Comparison of ENCODE assay signal across 1 cellular context in genomic region chr17:82051776-82052637, GRCh38.
TF ChIP-seq lines count a peak whose summit lies in the region.

GPS1 (plus strand) TSS chr17:82051898; CDS start chr17:82051932, 34 bp downstream.
A gene with protein sequence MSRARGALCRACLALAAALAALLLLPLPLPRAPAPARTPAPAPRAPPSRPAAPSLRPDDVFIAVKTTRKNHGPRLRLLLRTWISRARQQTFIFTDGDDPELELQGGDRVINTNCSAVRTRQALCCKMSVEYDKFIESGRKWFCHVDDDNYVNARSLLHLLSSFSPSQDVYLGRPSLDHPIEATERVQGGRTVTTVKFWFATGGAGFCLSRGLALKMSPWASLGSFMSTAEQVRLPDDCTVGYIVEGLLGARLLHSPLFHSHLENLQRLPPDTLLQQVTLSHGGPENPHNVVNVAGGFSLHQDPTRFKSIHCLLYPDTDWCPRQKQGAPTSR (minus strand): TSS chr17:82051811. CDS start chr17:82051766, 45 bp downstream.

TF ChIP-seq in HepG2, 621 proteins besides CTCF, POLR2A, EP300 and RAD21 (continues in another document):
- TF ChIP-seq AKNA (CRISPR knock-in tag; IDR thresholded peaks at IDR 0.05; ENCODE audit: borderline replicate concordance) (no peak), MED13 (CRISPR knock-in tag; IDR thresholded peaks at IDR 0.05) (0 out of 2 replicates have a peak, but pooled peaks have one; percentile 3), TBX3 (IDR thresholded peaks at IDR 0.05; ENCODE audit: borderline replicate concordance) (no peak), MXD3 (CRISPR knock-in tag; IDR thresholded peaks at IDR 0.05) (peak; percentile 71), HES4 (CRISPR knock-in tag; IDR thresholded peaks at IDR 0.05; ENCODE audit: borderline replicate concordance) (peak; percentile 62; the same call in 1 of the 2 replicates), NR2F6 (IDR thresholded peaks at IDR 0.05) (no peak), NR2F6 (CRISPR knock-in tag; IDR thresholded peaks at IDR 0.05) (peak; percentile 33; the same call in 1 of the 2 replicates), POGZ (CRISPR knock-in tag; IDR thresholded peaks at IDR 0.05) (no peak), ZBTB33 (CRISPR knock-in tag; IDR thresholded peaks at IDR 0.05) (no peak), YEATS4 (CRISPR knock-in tag; IDR thresholded peaks at IDR 0.05; ENCODE audit: borderline replicate concordance) (peak; percentile 34; the same call in 1 of the 2 replicates), SSRP1 (CRISPR knock-in tag; IDR thresholded peaks at IDR 0.05) (no peak), ZNF160 (CRISPR knock-in tag; IDR thresholded peaks at IDR 0.05) (no peak; the same call in 1 of the 2 replicates), BORCS8-MEF2B (CRISPR knock-in tag; IDR thresholded peaks at IDR 0.05) (peak; percentile 3; the same call in 1 of the 2 replicates), RXRB (CRISPR knock-in tag; IDR thresholded peaks at IDR 0.05; ENCODE audit: borderline replicate concordance) (no peak), ZNF430 (CRISPR knock-in tag; IDR thresholded peaks at IDR 0.05) (no peak), SALL1 (CRISPR knock-in tag; IDR thresholded peaks at IDR 0.05) (peak; percentile 31; the same call in 1 of the 2 replicates), GABPA (IDR thresholded peaks at IDR 0.05; ENCODE audit: low read depth, low read length) (no peak), GABPA (CRISPR knock-in tag; IDR thresholded peaks at IDR 0.05; ENCODE audit: low read depth) (peak; percentile 88), RFXANK (CRISPR knock-in tag; IDR thresholded peaks at IDR 0.05) (0 out of 2 replicates have a peak, but pooled peaks have one; percentile 38), FOXK1 (CRISPR knock-in tag; IDR thresholded peaks at IDR 0.05; ENCODE audit: borderline replicate concordance, low read depth) (peak; percentile 41; the same call in 1 of the 2 replicates), KDM5A (IDR thresholded peaks at IDR 0.05; ENCODE audit: borderline replicate concordance, low read length) (peak; percentile 62), ZNF710 (CRISPR knock-in tag; IDR thresholded peaks at IDR 0.05; ENCODE audit: borderline replicate concordance) (no peak), MYC (CRISPR knock-in tag; IDR thresholded peaks at IDR 0.05; ENCODE audit: borderline replicate concordance) (peak; percentile 34; the same call in 1 of the 2 replicates)
- TF ChIP-seq, protein P1, sequence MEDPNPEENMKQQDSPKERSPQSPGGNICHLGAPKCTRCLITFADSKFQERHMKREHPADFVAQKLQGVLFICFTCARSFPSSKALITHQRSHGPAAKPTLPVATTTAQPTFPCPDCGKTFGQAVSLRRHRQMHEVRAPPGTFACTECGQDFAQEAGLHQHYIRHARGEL (CRISPR knock-in tag; IDR thresholded peaks at IDR 0.05), result no peak
- TF ChIP-seq, protein P2, sequence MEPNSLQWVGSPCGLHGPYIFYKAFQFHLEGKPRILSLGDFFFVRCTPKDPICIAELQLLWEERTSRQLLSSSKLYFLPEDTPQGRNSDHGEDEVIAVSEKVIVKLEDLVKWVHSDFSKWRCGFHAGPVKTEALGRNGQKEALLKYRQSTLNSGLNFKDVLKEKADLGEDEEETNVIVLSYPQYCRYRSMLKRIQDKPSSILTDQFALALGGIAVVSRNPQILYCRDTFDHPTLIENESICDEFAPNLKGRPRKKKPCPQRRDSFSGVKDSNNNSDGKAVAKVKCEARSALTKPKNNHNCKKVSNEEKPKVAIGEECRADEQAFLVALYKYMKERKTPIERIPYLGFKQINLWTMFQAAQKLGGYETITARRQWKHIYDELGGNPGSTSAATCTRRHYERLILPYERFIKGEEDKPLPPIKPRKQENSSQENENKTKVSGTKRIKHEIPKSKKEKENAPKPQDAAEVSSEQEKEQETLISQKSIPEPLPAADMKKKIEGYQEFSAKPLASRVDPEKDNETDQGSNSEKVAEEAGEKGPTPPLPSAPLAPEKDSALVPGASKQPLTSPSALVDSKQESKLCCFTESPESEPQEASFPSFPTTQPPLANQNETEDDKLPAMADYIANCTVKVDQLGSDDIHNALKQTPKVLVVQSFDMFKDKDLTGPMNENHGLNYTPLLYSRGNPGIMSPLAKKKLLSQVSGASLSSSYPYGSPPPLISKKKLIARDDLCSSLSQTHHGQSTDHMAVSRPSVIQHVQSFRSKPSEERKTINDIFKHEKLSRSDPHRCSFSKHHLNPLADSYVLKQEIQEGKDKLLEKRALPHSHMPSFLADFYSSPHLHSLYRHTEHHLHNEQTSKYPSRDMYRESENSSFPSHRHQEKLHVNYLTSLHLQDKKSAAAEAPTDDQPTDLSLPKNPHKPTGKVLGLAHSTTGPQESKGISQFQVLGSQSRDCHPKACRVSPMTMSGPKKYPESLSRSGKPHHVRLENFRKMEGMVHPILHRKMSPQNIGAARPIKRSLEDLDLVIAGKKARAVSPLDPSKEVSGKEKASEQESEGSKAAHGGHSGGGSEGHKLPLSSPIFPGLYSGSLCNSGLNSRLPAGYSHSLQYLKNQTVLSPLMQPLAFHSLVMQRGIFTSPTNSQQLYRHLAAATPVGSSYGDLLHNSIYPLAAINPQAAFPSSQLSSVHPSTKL (CRISPR knock-in tag; IDR thresholded peaks at IDR 0.05), result no peak
- TF ChIP-seq, protein P3, sequence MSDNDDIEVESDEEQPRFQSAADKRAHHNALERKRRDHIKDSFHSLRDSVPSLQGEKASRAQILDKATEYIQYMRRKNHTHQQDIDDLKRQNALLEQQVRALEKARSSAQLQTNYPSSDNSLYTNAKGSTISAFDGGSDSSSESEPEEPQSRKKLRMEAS (IDR thresholded peaks at IDR 0.05), result peak; percentile 67
- TF ChIP-seq, protein P4, sequence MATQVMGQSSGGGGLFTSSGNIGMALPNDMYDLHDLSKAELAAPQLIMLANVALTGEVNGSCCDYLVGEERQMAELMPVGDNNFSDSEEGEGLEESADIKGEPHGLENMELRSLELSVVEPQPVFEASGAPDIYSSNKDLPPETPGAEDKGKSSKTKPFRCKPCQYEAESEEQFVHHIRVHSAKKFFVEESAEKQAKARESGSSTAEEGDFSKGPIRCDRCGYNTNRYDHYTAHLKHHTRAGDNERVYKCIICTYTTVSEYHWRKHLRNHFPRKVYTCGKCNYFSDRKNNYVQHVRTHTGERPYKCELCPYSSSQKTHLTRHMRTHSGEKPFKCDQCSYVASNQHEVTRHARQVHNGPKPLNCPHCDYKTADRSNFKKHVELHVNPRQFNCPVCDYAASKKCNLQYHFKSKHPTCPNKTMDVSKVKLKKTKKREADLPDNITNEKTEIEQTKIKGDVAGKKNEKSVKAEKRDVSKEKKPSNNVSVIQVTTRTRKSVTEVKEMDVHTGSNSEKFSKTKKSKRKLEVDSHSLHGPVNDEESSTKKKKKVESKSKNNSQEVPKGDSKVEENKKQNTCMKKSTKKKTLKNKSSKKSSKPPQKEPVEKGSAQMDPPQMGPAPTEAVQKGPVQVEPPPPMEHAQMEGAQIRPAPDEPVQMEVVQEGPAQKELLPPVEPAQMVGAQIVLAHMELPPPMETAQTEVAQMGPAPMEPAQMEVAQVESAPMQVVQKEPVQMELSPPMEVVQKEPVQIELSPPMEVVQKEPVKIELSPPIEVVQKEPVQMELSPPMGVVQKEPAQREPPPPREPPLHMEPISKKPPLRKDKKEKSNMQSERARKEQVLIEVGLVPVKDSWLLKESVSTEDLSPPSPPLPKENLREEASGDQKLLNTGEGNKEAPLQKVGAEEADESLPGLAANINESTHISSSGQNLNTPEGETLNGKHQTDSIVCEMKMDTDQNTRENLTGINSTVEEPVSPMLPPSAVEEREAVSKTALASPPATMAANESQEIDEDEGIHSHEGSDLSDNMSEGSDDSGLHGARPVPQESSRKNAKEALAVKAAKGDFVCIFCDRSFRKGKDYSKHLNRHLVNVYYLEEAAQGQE (IDR thresholded peaks at IDR 0.05; ENCODE audit: borderline replicate concordance in 1 of 2, low read depth in 1 of 2, low read length in 2 of 2), result no peak
